In genomic region chr6:12261502-12261901, GRCh38 we compare ENCODE assay signal across 1 cellular context.
TF ChIP-seq lines count a peak whose summit lies in the region.

No MANE protein-coding gene starts in this region.

TF ChIP-seq in GM12878, 131 proteins besides CTCF, POLR2A, EP300 and RAD21 (continued from another document):
- TF ChIP-seq FOS (IDR thresholded peaks at IDR 0.05; ENCODE audit: borderline replicate concordance, extremely low read depth, insufficient read length) (no peak), CHD2 (IDR thresholded peaks at IDR 0.05; ENCODE audit: borderline replicate concordance, low read depth, low read length) (no peak), ZBTB33 (IDR thresholded peaks at IDR 0.05) (no peak), DPF2 (IDR thresholded peaks at IDR 0.05) (no peak), HSF1 (IDR thresholded peaks at IDR 0.05; ENCODE audit: low read depth, low read length) (no peak), BACH1 (IDR thresholded peaks at IDR 0.05; ENCODE audit: borderline replicate concordance) (no peak), SRF (IDR thresholded peaks at IDR 0.05; ENCODE audit: low read depth in 2 of 2, low read length in 2 of 2) (no peak), SIX5 (IDR thresholded peaks at IDR 0.05; ENCODE audit: low read depth, low read length, severe bottlenecking) (no peak), BCL11A (IDR thresholded peaks at IDR 0.05; ENCODE audit: low read depth, low read length) (no peak)
TF ChIP-seq in GM12878: peak in this region for 11.
